Comparison of ENCODE assay signal across 1 cellular context in genomic region chr12:121423682-121424631, GRCh38.
TF ChIP-seq lines count a peak whose summit lies in the region.

No MANE protein-coding gene starts in this region.

TF ChIP-seq in HepG2, 621 proteins besides CTCF, POLR2A, EP300 and RAD21:
- TF ChIP-seq ZNF12 (CRISPR knock-in tag; IDR thresholded peaks at IDR 0.05) (no peak), ATF2 (CRISPR knock-in tag; IDR thresholded peaks at IDR 0.05) (no peak), PHF21A (CRISPR knock-in tag; IDR thresholded peaks at IDR 0.05) (no peak), RFXANK (CRISPR knock-in tag; IDR thresholded peaks at IDR 0.05) (no peak), TCF12 (IDR thresholded peaks at IDR 0.05) (no peak), TCF12 (CRISPR knock-in tag; IDR thresholded peaks at IDR 0.05) (no peak), ZNF577 (CRISPR knock-in tag; IDR thresholded peaks at IDR 0.05; ENCODE audit: borderline replicate concordance, low read depth) (no peak), ZSCAN29 (CRISPR knock-in tag; conservative IDR thresholded peaks at IDR 0.05) (no peak), ZBTB42 (CRISPR knock-in tag; IDR thresholded peaks at IDR 0.05) (no peak), ZFY (CRISPR knock-in tag; IDR thresholded peaks at IDR 0.05) (no peak), GFI1 (CRISPR knock-in tag; IDR thresholded peaks at IDR 0.05; ENCODE audit: borderline replicate concordance) (no peak), EZH2 (conservative IDR thresholded peaks at IDR 0.05; ENCODE audit: low read depth, low read length) (no peak), ZNF543 (CRISPR knock-in tag; IDR thresholded peaks at IDR 0.05) (no peak), ZNF207 (IDR thresholded peaks at IDR 0.05; ENCODE audit: borderline replicate concordance) (no peak), DBP (CRISPR knock-in tag; IDR thresholded peaks at IDR 0.05; ENCODE audit: not compliant biosample characterization) (no peak), HOXA7 (CRISPR knock-in tag; IDR thresholded peaks at IDR 0.05) (no peak), ZBTB1 (CRISPR knock-in tag; IDR thresholded peaks at IDR 0.05; ENCODE audit: borderline replicate concordance) (no peak), ESRRA (CRISPR knock-in tag; IDR thresholded peaks at IDR 0.05; ENCODE audit: low read depth) (no peak), GZF1 (CRISPR knock-in tag; IDR thresholded peaks at IDR 0.05) (no peak), ZNF160 (CRISPR knock-in tag; IDR thresholded peaks at IDR 0.05) (no peak), ZNF333 (CRISPR knock-in tag; IDR thresholded peaks at IDR 0.05; ENCODE audit: borderline replicate concordance) (no peak)
